Comparison of ENCODE assay signal across 20 cellular contexts in genomic region chr20:5031206-5031557, GRCh38.
"Had no signal": no experiment of that assay in that cellular context is flagged by ENCODE, and none has a peak within 500 bp of the region (broad histone marks: within the 10 kb centered on the region; RNA-seq: fewer than 3 reads in every experiment).

No MANE protein-coding gene starts in this region.

- H3K36me3 Mint-ChIP-seq: activated naive CD8-positive, alpha-beta T cell treated with anti-CD3 and anti-CD28 coated beads, Interleukin-2, amount 10 ng/mL, durations not matched to agents 7 days and 5 days; immature natural killer cell; naive thymus-derived CD8-positive, alpha-beta T cell had no signal

- H3K4me1 Mint-ChIP-seq: activated CD4-positive, alpha-beta T cell treated with anti-CD3 and anti-CD28 coated beads, Interleukin-2, amount 10 ng/mL, durations not matched to agents 24 days and 14 days; activated naive CD8-positive, alpha-beta T cell treated with anti-CD3 and anti-CD28 coated beads, Interleukin-2, amount 10 ng/mL, durations not matched to agents 7 days and 5 days; immature natural killer cell had no signal

- ATAC-seq: activated CD8-positive, alpha-beta T cell treated with anti-CD3 and anti-CD28 coated beads for 36 hours; gastroesophageal sphincter; heart left ventricle; naive thymus-derived CD8-positive, alpha-beta T cell had no signal

- H3K36me3 ChIP-seq: gastroesophageal sphincter, heart left ventricle, pancreas, right lobe of liver, stomach, upper lobe of left lung had no signal

- DNase-seq: activated CD4-positive, alpha-beta T cell treated with anti-CD3 and anti-CD28 coated beads, Interleukin-2, amount 10 ng/mL, durations not matched to agents 24 days and 14 days; activated CD8-positive, alpha-beta T cell treated with anti-CD3 and anti-CD28 coated beads for 36 hours; activated naive CD4-positive, alpha-beta T cell treated with Interleukin-2 at 50 U/mL for 16 hours; activated naive CD8-positive, alpha-beta T cell treated with anti-CD3 and anti-CD28 coated beads, Interleukin-2, amount 10 ng/mL, durations not matched to agents 7 days and 5 days; activated T-cell treated with anti-CD3 and anti-CD28 coated beads, Interleukin-2, amount 50 U/mL, for 1 hour; caudate nucleus; erythroblast; heart left ventricle; immature natural killer cell; naive thymus-derived CD8-positive, alpha-beta T cell; pancreas; right lobe of liver; small intestine; stimulated activated CD4-positive, alpha-beta T cell treated with anti-CD3 and anti-CD28 coated beads, Interleukin-15, amount 100 ng/mL, for 24 hours; stimulated activated CD4-positive, alpha-beta T cell treated with anti-CD3 and anti-CD28 coated beads, Interleukin-2, amount 100 ng/mL, for 48 hours; stomach; T1000 had no signal

- H3K27ac ChIP-seq: gastroesophageal sphincter, heart left ventricle, pancreas, right lobe of liver, stomach, upper lobe of left lung had no signal

- H3K9me3 Mint-ChIP-seq: activated CD4-positive, alpha-beta T cell treated with anti-CD3 and anti-CD28 coated beads, Interleukin-2, amount 10 ng/mL, durations not matched to agents 24 days and 14 days; activated CD8-positive, alpha-beta T cell treated with anti-CD3 and anti-CD28 coated beads for 36 hours; activated naive CD8-positive, alpha-beta T cell treated with anti-CD3 and anti-CD28 coated beads, Interleukin-2, amount 10 ng/mL, durations not matched to agents 7 days and 5 days; activated T-helper 2 cell treated with anti-CD3 and anti-CD28 coated beads, Interferon-gamma antibody, Interleukin-2, Interleukin-4, amounts not matched to agents 10 μg/mL and 5 μg/mL and 100 μg/mL, durations not matched to agents 14 hours and 24 hours and 36 hours; immature natural killer cell; naive thymus-derived CD8-positive, alpha-beta T cell had no signal

- H3K4me3 Mint-ChIP-seq: activated CD4-positive, alpha-beta T cell treated with anti-CD3 and anti-CD28 coated beads, Interleukin-2, amount 10 ng/mL, durations not matched to agents 24 days and 14 days; activated CD8-positive, alpha-beta T cell treated with anti-CD3 and anti-CD28 coated beads for 36 hours; activated naive CD8-positive, alpha-beta T cell treated with anti-CD3 and anti-CD28 coated beads, Interleukin-2, amount 10 ng/mL, durations not matched to agents 7 days and 5 days; immature natural killer cell; naive thymus-derived CD8-positive, alpha-beta T cell had no signal

- H3K4me3 ChIP-seq: gastroesophageal sphincter, heart left ventricle, pancreas, right lobe of liver, stomach, upper lobe of left lung had no signal

- H3K4me1 ChIP-seq: gastroesophageal sphincter, pancreas, right lobe of liver, stomach, upper lobe of left lung had no signal

- H3K27me3 Mint-ChIP-seq: activated CD8-positive, alpha-beta T cell treated with anti-CD3 and anti-CD28 coated beads for 36 hours had no signal

- H3K9me3 ChIP-seq: gastroesophageal sphincter, heart left ventricle, pancreas, right lobe of liver, stomach, upper lobe of left lung had no signal

- H3K27ac Mint-ChIP-seq: activated CD4-positive, alpha-beta T cell treated with anti-CD3 and anti-CD28 coated beads, Interleukin-2, amount 10 ng/mL, durations not matched to agents 24 days and 14 days; activated CD8-positive, alpha-beta T cell treated with anti-CD3 and anti-CD28 coated beads for 36 hours; activated naive CD8-positive, alpha-beta T cell treated with anti-CD3 and anti-CD28 coated beads, Interleukin-2, amount 10 ng/mL, durations not matched to agents 7 days and 5 days; activated T-helper 2 cell treated with anti-CD3 and anti-CD28 coated beads, Interferon-gamma antibody, Interleukin-2, Interleukin-4, amounts not matched to agents 10 μg/mL and 5 μg/mL and 100 μg/mL, durations not matched to agents 14 hours and 24 hours and 36 hours; immature natural killer cell; naive thymus-derived CD8-positive, alpha-beta T cell had no signal

- H3K27me3 ChIP-seq: pancreas, right lobe of liver, upper lobe of left lung had no signal
